Comparison of ENCODE assay signal across 10 cellular contexts in the genomic region with DNA sequence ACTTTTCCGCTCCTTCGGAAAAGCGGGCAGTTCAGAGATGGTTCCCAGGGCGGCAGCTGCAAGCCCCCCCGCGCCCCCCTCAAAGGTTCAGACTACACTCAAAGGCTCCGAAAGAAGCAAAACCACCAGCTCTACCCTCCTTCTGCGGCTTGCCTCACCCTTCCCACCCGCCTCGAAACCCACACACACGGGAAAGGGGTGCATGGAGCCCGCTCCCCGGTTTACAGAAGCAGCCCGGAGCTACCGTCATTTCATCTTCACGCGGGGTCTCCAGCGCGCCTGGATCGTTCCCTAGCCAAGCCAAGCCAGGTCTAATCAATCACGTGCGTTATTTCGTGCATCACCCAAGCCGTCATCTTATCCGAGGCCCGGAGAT. TPM values are rescaled to one million over a fixed set of nuclear protein-coding genes. Genes with fewer than 3 reads are reported as not detected.
DNase-seq lines count a peak whose midpoint lies in the region; ATAC-seq and TF ChIP-seq lines count a peak whose summit lies in the region.
"Had no signal": no experiment of that assay in that cellular context is flagged by ENCODE, and none has a peak within 500 bp of the region (broad histone marks: within the 10 kb centered on the region; RNA-seq: fewer than 3 reads in every experiment).

No MANE protein-coding gene starts in this region.

- TF ChIP-seq CTCF in GM13976 (IDR thresholded peaks at IDR 0.05; ENCODE audit: borderline replicate concordance, control extremely low read depth, extremely low read depth, insufficient read depth, missing control alignments) (no peak), PC-9 (conservative IDR thresholded peaks at IDR 0.05) (no peak)

- no peaks in the 10 kb centered on the region for H4K20me1 ChIP-seq in PC-9 (ENCODE audit: insufficient read depth)

- no peak overlapping the region for H3K4me3 Mint-ChIP-seq in T-helper 2 cell treated with Interferon-gamma antibody and Interleukin-4, amounts not matched to agents 5 μg/mL and 100 μg/mL, for 36 hours
- H3K4me3 Mint-ChIP-seq: CD8-positive, alpha-beta T cell had no signal

- no peaks in the 10 kb centered on the region for H3K4me1 Mint-ChIP-seq in T-helper 2 cell treated with Interferon-gamma antibody and Interleukin-4, amounts not matched to agents 5 μg/mL and 100 μg/mL, for 36 hours (ENCODE audit: low read depth)

- H3K36me3 ChIP-seq in SJCRH30, result no peaks in the 10 kb centered on the region
- H3K36me3 ChIP-seq in iPS DF 6.9 (ENCODE audit: control insufficient read depth, insufficient read depth, low read length), result no peaks in the 10 kb centered on the region
- H3K36me3 ChIP-seq in PC-9 (ENCODE audit: low read depth), result no peaks in the 10 kb centered on the region

- H3F3A ChIP-seq in PC-9 (ENCODE audit: insufficient read depth, low read depth), result no peaks in the 10 kb centered on the region

- no peaks in the 10 kb centered on the region for H3K9me3 Mint-ChIP-seq in T-helper 2 cell treated with Interferon-gamma antibody and Interleukin-4, amounts not matched to agents 5 μg/mL and 100 μg/mL, for 36 hours
- H3K9me3 Mint-ChIP-seq: CD8-positive, alpha-beta T cell had no signal

- ATAC-seq in HG03139 (IDR thresholded peaks at IDR 0.05; ENCODE audit: unreplicated experiment), result no peak
- ATAC-seq: CD8-positive, alpha-beta T cell had no signal

- no peaks in the 10 kb centered on the region for H3K27me3 ChIP-seq in SJCRH30
- H3K27me3 ChIP-seq in iPS DF 6.9 (ENCODE audit: control insufficient read depth, insufficient read depth, low read length), result no peaks in the 10 kb centered on the region
- no peaks in the 10 kb centered on the region for H3K27me3 ChIP-seq in PC-9 (ENCODE audit: insufficient read depth, low read depth)

- CTCF ChIA-PET in PC-9 (lab: Charles Lee), result no interaction called here

- no peak overlapping the region for H2AFZ ChIP-seq in PC-9

- no peak overlapping the region for H3K4me2 ChIP-seq in PC-9

- H3K4me1 ChIP-seq in SJCRH30, result no peaks in the 10 kb centered on the region
- no peaks in the 10 kb centered on the region for H3K4me1 ChIP-seq in iPS DF 6.9 (ENCODE audit: control insufficient read depth, insufficient read depth, low read length)
- H3K4me1 ChIP-seq in PC-9 (replicated peaks; ENCODE audit: insufficient read depth), result no peaks in the 10 kb centered on the region

- no peaks in the 10 kb centered on the region for H3K9me2 ChIP-seq in PC-9 (ENCODE audit: insufficient read depth)

- H3K79me2 ChIP-seq in PC-9 (ENCODE audit: low read depth), result no peaks in the 10 kb centered on the region

- DNase-seq in GM13976 (ENCODE audit: low spot score) (peak; percentile 8), SJCRH30 (no peak), iPS DF 6.9 (ENCODE audit: low read depth, low spot score) (no peak), retina (peak; percentile 84), PC-9 (no peak), T-helper 1 cell (no peak)
- DNase-seq in T-helper 2 cell treated with Interferon-gamma antibody and Interleukin-4, amounts not matched to agents 5 μg/mL and 100 μg/mL, for 36 hours (ENCODE audit: low spot score), result no peak
- DNase-seq: CD8-positive, alpha-beta T cell; T-helper 2 cell had no signal

- peak overlapping the region; percentile 43 for H3K4me3 ChIP-seq in SJCRH30
- peak overlapping the region; percentile 98 for H3K4me3 ChIP-seq in iPS DF 6.9 (ENCODE audit: low read length)
- no peak overlapping the region for H3K4me3 ChIP-seq in PC-9

- in situ Hi-C loops in GM13976 (cut with MboI; ENCODE audit: low sequenced_read_pairs, unreplicated experiment), result loop anchor here (25.0 kb wide), 1 partner anchor 215 kb away; no protein-coding TSS in a partner anchor

- WGBS in iPS DF 6.9 (ENCODE audit: insufficient coverage, insufficient read length), result no CpG with 5 or more reads among the region's 26 CpGs

- POLR2A ChIA-PET in PC-9 (lab: Charles Lee; ENCODE audit: unreplicated experiment), result no interaction called here

- H3K27me3 Mint-ChIP-seq in T-helper 2 cell treated with Interferon-gamma antibody and Interleukin-4, amounts not matched to agents 5 μg/mL and 100 μg/mL, for 36 hours (ENCODE audit: low read depth), result peaks cover 30% of the 10 kb centered on the region

- no peak overlapping the region for H3K27ac Mint-ChIP-seq in T-helper 2 cell treated with Interferon-gamma antibody and Interleukin-4, amounts not matched to agents 5 μg/mL and 100 μg/mL, for 36 hours
- H3K27ac Mint-ChIP-seq: CD8-positive, alpha-beta T cell had no signal

- intact Hi-C loops in PC-9 (cut with micrococcal nuclease; ENCODE audit: unreplicated experiment), result no loop called here

- no TSS peak for BruUV-seq in PC-9 (replicated peaks; lab: Mats Ljungman, UMichigan)

- H3K36me3 Mint-ChIP-seq in T-helper 2 cell treated with Interferon-gamma antibody and Interleukin-4, amounts not matched to agents 5 μg/mL and 100 μg/mL, for 36 hours (ENCODE audit: low read depth), result no peaks in the 10 kb centered on the region
- H3K36me3 Mint-ChIP-seq: CD8-positive, alpha-beta T cell had no signal

- H3K27ac ChIP-seq in SJCRH30, result no peak overlapping the region
- no peak overlapping the region for H3K27ac ChIP-seq in iPS DF 6.9 (ENCODE audit: low read length)
- no peak overlapping the region for H3K27ac ChIP-seq in PC-9

- H3K9me3 ChIP-seq in SJCRH30 (replicated peaks), result no peaks in the 10 kb centered on the region
- H3K9me3 ChIP-seq in iPS DF 6.9 (ENCODE audit: control insufficient read depth, insufficient read depth, low read length), result no peaks in the 10 kb centered on the region
- H3K9me3 ChIP-seq in PC-9 (ENCODE audit: insufficient read depth, low read depth), result no peaks in the 10 kb centered on the region

RNA-seq across cellular contexts. Expression of a gene that starts 1.2 kb away (rescaled TPM):
- total RNA-seq in SJCRH30 (2014; rRNA removed; shearing (Covaris generic)), result 0.79 and 1.7 TPM in 2 replicates
- 0.31 and 0.48 TPM in 2 replicates for total RNA-seq in PC-9 (2021)
- total RNA-seq: CD8-positive, alpha-beta T cell had no signal

Comparison
In these comparisons a context has a peak if more than half of its experiments do, and no peak if none do; other contexts are left out.
1. DNase-seq: peak in GM13976 (single experiment) and retina (single experiment); none in SJCRH30 (0 of 2), iPS DF 6.9 (single experiment), PC-9 (0 of 2), T-helper 2 cell treated with Interferon-gamma antibody and Interleukin-4, amounts not matched to agents 5 μg/mL and 100 μg/mL, for 36 hours (single experiment) and T-helper 1 cell (0 of 5).